Comparison of ENCODE assay signal across 8 cellular contexts in the genomic region with DNA sequence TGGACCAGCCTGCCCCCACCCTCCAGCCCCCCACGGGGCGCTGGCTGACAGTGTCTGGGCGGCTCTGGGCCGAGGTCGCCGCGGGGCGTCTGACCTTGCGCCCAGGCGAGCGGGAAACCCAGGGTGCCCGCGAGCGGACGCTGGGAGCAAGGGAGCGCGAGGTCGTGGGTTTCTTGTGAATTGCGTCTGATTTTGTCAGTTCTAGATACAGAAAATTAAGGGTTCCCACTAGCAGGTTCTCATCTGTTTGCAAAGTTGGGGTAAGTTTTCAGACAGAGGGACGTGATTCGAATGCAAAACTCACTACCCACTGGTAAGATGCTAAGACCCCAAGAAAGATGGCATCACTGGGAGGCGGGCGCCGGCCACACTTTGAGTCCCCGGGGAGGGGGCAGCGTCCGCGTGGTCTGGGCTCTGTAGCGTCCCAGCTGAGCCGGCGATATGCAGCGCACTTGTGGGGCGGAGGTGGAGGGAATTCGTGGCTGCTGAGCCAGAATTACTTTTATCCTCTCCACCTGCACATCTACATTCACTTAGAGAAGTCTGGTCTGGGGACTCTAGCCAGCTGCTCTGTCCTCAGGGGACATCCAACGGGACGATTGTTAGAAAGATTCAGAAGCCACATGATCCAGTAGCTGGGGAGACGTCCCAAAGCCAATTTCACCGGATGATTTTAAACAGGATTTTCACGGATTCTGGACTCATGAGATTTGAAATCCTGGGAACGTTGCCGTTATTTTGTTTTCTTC. TPM values are rescaled to one million over a fixed set of nuclear protein-coding genes. Genes with fewer than 3 reads are reported as not detected.
DNase-seq lines count a peak whose midpoint lies in the region; ATAC-seq and TF ChIP-seq lines count a peak whose summit lies in the region.

No MANE protein-coding gene starts in this region.

- H3K9me3 ChIP-seq in DOHH2 (ENCODE audit: control insufficient read depth, insufficient read depth, low read length) (no peaks in the 10 kb centered on the region), Karpas-422 (ENCODE audit: low read length) (no peaks in the 10 kb centered on the region)

- peaks cover 7% of the 10 kb centered on the region; the same call in 1 of the 2 replicates for H3F3A ChIP-seq in DOHH2 (ENCODE audit: control insufficient read depth, insufficient read depth)

- H3K4me1 Mint-ChIP-seq in activated naive CD8-positive, alpha-beta T cell treated with anti-CD3 and anti-CD28 coated beads for 36 hours: peaks cover 26% of the 10 kb centered on the region

- H3K9me3 Mint-ChIP-seq in activated naive CD8-positive, alpha-beta T cell treated with anti-CD3 and anti-CD28 coated beads for 36 hours: no peaks in the 10 kb centered on the region

- no peak overlapping the region for H3K27ac Mint-ChIP-seq in activated naive CD8-positive, alpha-beta T cell treated with anti-CD3 and anti-CD28 coated beads for 36 hours

- intact Hi-C loops in left ventricle myocardium superior (cut with micrococcal nuclease): no loop called here
- intact Hi-C loops in posterior vena cava (cut with DNase I): loop anchor here in 1 of 2 donors (1.0 kb wide), 1 partner anchor 32 kb away; no protein-coding TSS in a partner anchor

- no peaks in the 10 kb centered on the region for H3K36me3 Mint-ChIP-seq in activated naive CD8-positive, alpha-beta T cell treated with anti-CD3 and anti-CD28 coated beads for 36 hours

- H4K20me1 ChIP-seq in DOHH2 (ENCODE audit: control insufficient read depth, insufficient read depth, low read depth, low read length): no peaks in the 10 kb centered on the region
- no peaks in the 10 kb centered on the region for H4K20me1 ChIP-seq in Karpas-422 (ENCODE audit: insufficient read depth, low read depth, low read length)

- H3K4me2 ChIP-seq in DOHH2 (ENCODE audit: low read length): peak overlapping the region; percentile 68
- peak overlapping the region; percentile 86 for H3K4me2 ChIP-seq in Karpas-422 (ENCODE audit: low read depth, low read length, poor library complexity, severe bottlenecking)

- DNase-seq in Karpas-422 (no peak), left ventricle myocardium superior (peak; percentile 62), posterior vena cava (ENCODE audit: low spot score) (peak; percentile 78), HK-2 (ENCODE audit: unreplicated experiment) (no peak)
- DNase-seq in activated naive CD8-positive, alpha-beta T cell treated with anti-CD3 and anti-CD28 coated beads for 36 hours: peak; percentile 17

- H3K9ac ChIP-seq in Karpas-422 (ENCODE audit: low read length): peak overlapping the region; percentile 71

- no peaks in the 10 kb centered on the region for H3K36me3 ChIP-seq in DOHH2 (ENCODE audit: control insufficient read depth, low read length)
- no peaks in the 10 kb centered on the region for H3K36me3 ChIP-seq in Karpas-422 (ENCODE audit: insufficient read depth, low read length)

- H3K4me1 ChIP-seq in DOHH2 (ENCODE audit: control insufficient read depth, low read length) (peaks cover 26% of the 10 kb centered on the region), Karpas-422 (ENCODE audit: low read length) (peaks cover 27% of the 10 kb centered on the region)

- H3K9me2 ChIP-seq in DOHH2 (replicated peaks; ENCODE audit: control insufficient read depth, low read length): no peaks in the 10 kb centered on the region
- no peaks in the 10 kb centered on the region; the same call in 1 of the 2 replicates for H3K9me2 ChIP-seq in Karpas-422 (replicated peaks; ENCODE audit: insufficient read depth, low read length)

- TF ChIP-seq CTCF in DOHH2 (IDR thresholded peaks at IDR 0.05; ENCODE audit: low read depth, low read length, poor library complexity, severe bottlenecking): no peak

- H3K4me3 Mint-ChIP-seq in activated naive CD8-positive, alpha-beta T cell treated with anti-CD3 and anti-CD28 coated beads for 36 hours: peak overlapping the region; percentile 70

- peak overlapping the region; percentile 83 for H3K4me3 ChIP-seq in DOHH2 (ENCODE audit: low read length)
- H3K4me3 ChIP-seq in Karpas-422 (ENCODE audit: low read length): peak overlapping the region; percentile 69

- ATAC-seq in GM21528 (IDR thresholded peaks at IDR 0.05; ENCODE audit: low FRiP score, unreplicated experiment) (peak; percentile 30), left ventricle myocardium superior (peak; percentile 61), GM18870 (IDR thresholded peaks at IDR 0.05; ENCODE audit: unreplicated experiment) (no peak)

- H3K27ac ChIP-seq in DOHH2 (ENCODE audit: low read depth, low read length) (no peak overlapping the region), Karpas-422 (ENCODE audit: low read length) (no peak overlapping the region)

- H3K27me3 ChIP-seq in DOHH2 (ENCODE audit: control insufficient read depth, low read length) (peaks cover 7% of the 10 kb centered on the region), Karpas-422 (ENCODE audit: low read length) (peaks cover 2% of the 10 kb centered on the region; the same call in 1 of the 2 replicates)

- peak overlapping the region; percentile 95 for H2AFZ ChIP-seq in Karpas-422 (ENCODE audit: low read length)

- H3K27me3 Mint-ChIP-seq in activated naive CD8-positive, alpha-beta T cell treated with anti-CD3 and anti-CD28 coated beads for 36 hours: peaks cover 42% of the 10 kb centered on the region

- no peaks in the 10 kb centered on the region for H3K79me2 ChIP-seq in DOHH2 (ENCODE audit: control insufficient read depth, low read length)
- no peaks in the 10 kb centered on the region for H3K79me2 ChIP-seq in Karpas-422 (ENCODE audit: low read length)

RNA-seq across cellular contexts. Expression of a gene that starts 1.0 kb away (rescaled TPM):
- 0.26 and 0.83 TPM in 2 replicates for total RNA-seq in Karpas-422 (2014; rRNA removed; shearing (Covaris generic); ENCODE audit: low replicate concordance)
- 1 to 10 TPM; 2.5 to 3.4 TPM for total RNA-seq in activated naive CD8-positive, alpha-beta T cell treated with anti-CD3 and anti-CD28 coated beads for 36 hours
- 42.6 TPM for total RNA-seq in left ventricle myocardium superior
- 10 to 100 TPM; 17.2 to 18.9 TPM for total RNA-seq in posterior vena cava

RNA-seq across cellular contexts. Expression of a gene that starts 32.8 kb away (rescaled TPM):
- total RNA-seq in Karpas-422 (2014; rRNA removed; shearing (Covaris generic); ENCODE audit: low replicate concordance): 40.0 and 47.9 TPM in 2 replicates
- total RNA-seq in activated naive CD8-positive, alpha-beta T cell treated with anti-CD3 and anti-CD28 coated beads for 36 hours: 10 to 100 TPM; 86.1 to 86.2 TPM
- 61.3 TPM for total RNA-seq in left ventricle myocardium superior
- 10 to 100 TPM; 17.0 to 23.7 TPM for total RNA-seq in posterior vena cava

Comparison
In these comparisons a context has a peak if more than half of its experiments do, and no peak if none do; other contexts are left out.
1. DNase-seq: peak in activated naive CD8-positive, alpha-beta T cell treated with anti-CD3 and anti-CD28 coated beads for 36 hours (single experiment), left ventricle myocardium superior (single experiment) and posterior vena cava (single experiment); none in Karpas-422 (single experiment) and HK-2 (single experiment).